ENCODE assay signal across 21 cellular contexts in the genomic region with DNA sequence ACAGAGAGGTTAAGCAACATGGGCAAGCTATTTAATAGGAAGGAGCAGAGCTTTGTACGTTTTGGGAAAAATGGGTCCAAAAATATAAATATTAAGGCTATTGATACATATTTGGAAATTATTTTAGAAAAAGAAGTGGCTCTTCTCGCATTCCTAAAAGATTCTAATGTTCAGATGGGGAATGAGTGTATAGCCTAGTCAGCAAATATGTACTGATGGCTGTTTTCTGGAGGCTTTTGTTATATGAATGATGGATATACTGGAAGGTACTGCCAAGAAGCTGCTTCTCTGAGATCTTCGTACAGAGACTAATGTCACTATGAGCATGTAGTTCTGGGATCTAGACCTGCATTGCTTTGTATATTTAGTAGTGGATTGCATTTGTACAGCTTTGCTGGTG.
"Had no signal": no experiment of that assay in that cellular context is flagged by ENCODE, and none has a peak within 500 bp of the region (broad histone marks: within the 10 kb centered on the region; RNA-seq: fewer than 3 reads in every experiment).

No MANE protein-coding gene starts in this region.

- FAIRE-seq: frontal cortex, keratinocyte had no signal

- H3K27me3 ChIP-seq: neural progenitor cell, spleen, transverse colon, upper lobe of right lung, uterus had no signal

- H2AFZ ChIP-seq: neural progenitor cell had no signal

- H3K27ac ChIP-seq: lower lobe of right lung, neural progenitor cell, psoas muscle, skin epidermis, spleen, transverse colon, upper lobe of right lung, uterus had no signal

- H3K4me3 ChIP-seq: lower lobe of right lung, mucosa of descending colon, neural progenitor cell, psoas muscle, skin epidermis, spleen, transverse colon, upper lobe of right lung, uterus had no signal

- H3K36me3 ChIP-seq: lower lobe of right lung, neural progenitor cell, transverse colon, upper lobe of right lung, uterus had no signal

- H3K9ac ChIP-seq: neural progenitor cell had no signal

- H3K27me3 Mint-ChIP-seq: naive B cell; stimulated activated naive B cell treated with anti-CD40 and anti-IgM and Interleukin-4, amounts not matched to agents 10 μg/mL and 1 μg/mL and 100 μg/mL, for 72 hours; stimulated activated naive CD8-positive, alpha-beta T cell treated with anti-CD3 and anti-CD28 coated beads, Interleukin-15, Interleukin-2, amounts not matched to agents 100 ng/mL and 50 ng/mL, for 24 hours had no signal

- H3K4me1 ChIP-seq: lower lobe of right lung, psoas muscle, spleen, upper lobe of right lung, uterus had no signal

- H3K4me3 Mint-ChIP-seq: effector memory CD8-positive, alpha-beta T cell; naive B cell; natural killer cell treated with Interleukin-12 subunit alpha and Interleukin-12 subunit beta and Interleukin-15 and Interleukin-18, amount 100 ng/mL, for 72 hours; neural progenitor cell; stimulated activated naive B cell treated with anti-CD40 and anti-IgM and Interleukin-4, amounts not matched to agents 10 μg/mL and 1 μg/mL and 100 μg/mL, for 72 hours; stimulated activated naive CD8-positive, alpha-beta T cell treated with anti-CD3 and anti-CD28 coated beads, Interleukin-15, Interleukin-2, amounts not matched to agents 100 ng/mL and 50 ng/mL, for 24 hours had no signal

- ATAC-seq: effector memory CD8-positive, alpha-beta T cell; left ventricle myocardium superior; lower lobe of right lung; mucosa of descending colon; natural killer cell treated with Interleukin-12 subunit alpha and Interleukin-12 subunit beta and Interleukin-15 and Interleukin-18, amount 100 ng/mL, for 72 hours; psoas muscle; right cardiac atrium; stimulated activated naive B cell treated with anti-CD40 and anti-IgM and Interleukin-4, amounts not matched to agents 10 μg/mL and 1 μg/mL and 100 μg/mL, for 72 hours; upper lobe of right lung had no signal

- H3K9me3 ChIP-seq: lower lobe of right lung, mucosa of descending colon, psoas muscle, upper lobe of right lung, uterus had no signal

- H3K9me3 Mint-ChIP-seq: natural killer cell treated with Interleukin-12 subunit alpha and Interleukin-12 subunit beta and Interleukin-15 and Interleukin-18, amount 100 ng/mL, for 72 hours had no signal

- H3K27ac Mint-ChIP-seq: effector memory CD8-positive, alpha-beta T cell; naive B cell; natural killer cell treated with Interleukin-12 subunit alpha and Interleukin-12 subunit beta and Interleukin-15 and Interleukin-18, amount 100 ng/mL, for 72 hours; stimulated activated naive B cell treated with anti-CD40 and anti-IgM and Interleukin-4, amounts not matched to agents 10 μg/mL and 1 μg/mL and 100 μg/mL, for 72 hours; stimulated activated naive CD8-positive, alpha-beta T cell treated with anti-CD3 and anti-CD28 coated beads, Interleukin-15, Interleukin-2, amounts not matched to agents 100 ng/mL and 50 ng/mL, for 24 hours had no signal

- DNase-seq: cortex of kidney; effector memory CD8-positive, alpha-beta T cell; hypothalamus; left ventricle myocardium superior; lower lobe of right lung; mucosa of descending colon; naive B cell; psoas muscle; right cardiac atrium; spleen; stimulated activated CD4-positive, alpha-beta T cell treated with anti-CD3 and anti-CD28 coated beads, Interleukin-4, amount 100 ng/mL, for 4 hours; stimulated activated naive B cell treated with anti-CD40 and anti-IgM and Interleukin-4, amounts not matched to agents 10 μg/mL and 1 μg/mL and 100 μg/mL, for 72 hours; transverse colon; upper lobe of right lung; uterus had no signal
